In genomic region chr16:57036315-57036714, GRCh38 we compare ENCODE assay signal across 21 cellular contexts. TPM values are rescaled to one million over a fixed set of nuclear protein-coding genes. Genes with fewer than 3 reads are reported as not detected.
A peak's percentile ranks its signal among the peaks of the same experiment; 100 is the strongest.
DNase-seq lines count a peak whose midpoint lies in the region; ATAC-seq, FAIRE-seq and TF ChIP-seq lines count a peak whose summit lies in the region.
"Had no signal": no experiment of that assay in that cellular context is flagged by ENCODE, and none has a peak within 500 bp of the region (broad histone marks: within the 10 kb centered on the region; RNA-seq: fewer than 3 reads in every experiment).

No MANE protein-coding gene starts in this region.

- POLR2A ChIA-PET in OCI-LY7 (lab: Charles Lee) = interaction anchor here (1.5 to 6.6 kb wide), 2 partner anchors 14 to 26 kb away, joined by 3 to 76 read pairs; no protein-coding TSS in a partner anchor

- H3K79me2 ChIP-seq in OCI-LY7 (ENCODE audit: insufficient read depth, low read depth, low read length) = no peaks in the 10 kb centered on the region; the same call in 1 of the 2 replicates
- no peaks in the 10 kb centered on the region for H3K79me2 ChIP-seq in astrocyte (ENCODE audit: insufficient read depth, low read length)

- H3K4me1 ChIP-seq in OCI-LY7 (ENCODE audit: insufficient read depth, low read length, poor library complexity, severe bottlenecking) (peaks cover 75% of the 10 kb centered on the region), astrocyte (ENCODE audit: insufficient read depth, low read length) (peaks cover 11% of the 10 kb centered on the region)
- H3K4me1 ChIP-seq: sigmoid colon had no signal

- H2AFZ ChIP-seq in OCI-LY7 (ENCODE audit: low read length) = no peak overlapping the region
- no peak overlapping the region for H2AFZ ChIP-seq in astrocyte (ENCODE audit: low read depth, low read length)
- H2AFZ ChIP-seq: PC-9 had no signal

- H3K4me2 ChIP-seq in OCI-LY7 (ENCODE audit: low read length) = no peak overlapping the region
- H3K4me2 ChIP-seq in astrocyte (ENCODE audit: low read length) = no peak overlapping the region
- H3K4me2 ChIP-seq: PC-9 had no signal

- FAIRE-seq in astrocyte (lab: Jason Lieb, UNC) = no peak
- FAIRE-seq: urothelium cell line had no signal

- BruUV-seq in OCI-LY7 (replicated peaks; lab: Mats Ljungman, UMichigan) = no TSS peak

- H3K4me1 Mint-ChIP-seq in activated T-cell treated with anti-CD3 and anti-CD28 coated beads, Interleukin-2, amount 50 U/mL, for 24 hours (ENCODE audit: low read depth) = peaks cover 88% of the 10 kb centered on the region
- H3K4me1 Mint-ChIP-seq in astrocyte (ENCODE audit: low read depth, unreplicated experiment) = peaks cover 22% of the 10 kb centered on the region
- peaks cover 39 to 74% of the 10 kb centered on the region in 2 donors for H3K4me1 Mint-ChIP-seq in stimulated activated naive B cell treated with anti-CD40 and anti-IgM and Interleukin-4, amounts not matched to agents 10 μg/mL and 1 μg/mL and 100 μg/mL, for 72 hours

- H3K36me3 Mint-ChIP-seq in activated T-cell treated with anti-CD3 and anti-CD28 coated beads, Interleukin-2, amount 50 U/mL, for 24 hours (ENCODE audit: low read depth) = peaks cover 93% of the 10 kb centered on the region
- H3K36me3 Mint-ChIP-seq in astrocyte (ENCODE audit: low read depth, unreplicated experiment) = peaks cover 32% of the 10 kb centered on the region
- peaks cover 63 to 86% of the 10 kb centered on the region in 2 donors for H3K36me3 Mint-ChIP-seq in stimulated activated naive B cell treated with anti-CD40 and anti-IgM and Interleukin-4, amounts not matched to agents 10 μg/mL and 1 μg/mL and 100 μg/mL, for 72 hours

- peaks cover 74% of the 10 kb centered on the region for H3K36me3 ChIP-seq in OCI-LY7 (ENCODE audit: insufficient read depth, low read length)
- peaks cover 3% of the 10 kb centered on the region for H3K36me3 ChIP-seq in astrocyte (ENCODE audit: insufficient read depth, low read length)

- H3K4me3 Mint-ChIP-seq in activated T-cell treated with anti-CD3 and anti-CD28 coated beads, Interleukin-2, amount 50 U/mL, for 24 hours = no peak overlapping the region
- H3K4me3 Mint-ChIP-seq in astrocyte (ENCODE audit: unreplicated experiment) = no peak overlapping the region
- H3K4me3 Mint-ChIP-seq in stimulated activated naive B cell treated with anti-CD40 and anti-IgM and Interleukin-4, amounts not matched to agents 10 μg/mL and 1 μg/mL and 100 μg/mL, for 72 hours = no peak overlapping the region
- H3K4me3 Mint-ChIP-seq: naive B cell had no signal

- no peaks in the 10 kb centered on the region for H3K9me3 ChIP-seq in OCI-LY7 (ENCODE audit: low read length)
- H3K9me3 ChIP-seq in astrocyte (ENCODE audit: insufficient read depth, low read depth, low read length) = no peaks in the 10 kb centered on the region
- H3K9me3 ChIP-seq: adrenal gland, sigmoid colon had no signal

- no peak overlapping the region for H3K9ac ChIP-seq in astrocyte (ENCODE audit: low read length)

- H3K4me3 ChIP-seq in OCI-LY7 (ENCODE audit: low read depth, low read length, poor library complexity, severe bottlenecking) (no peak overlapping the region), astrocyte (ENCODE audit: insufficient read depth, low read depth, low read length) (no peak overlapping the region)
- H3K4me3 ChIP-seq: adrenal gland, dorsolateral prefrontal cortex, PC-9, sigmoid colon had no signal

- H3K27ac ChIP-seq in OCI-LY7 (ENCODE audit: low read depth, low read length, poor library complexity, severe bottlenecking) = peak overlapping the region; percentile 98
- no peak overlapping the region for H3K27ac ChIP-seq in astrocyte (ENCODE audit: low read depth, low read length)
- H3K27ac ChIP-seq: adrenal gland, dorsolateral prefrontal cortex, PC-9, sigmoid colon had no signal

- no peaks in the 10 kb centered on the region for H3K27me3 ChIP-seq in astrocyte (ENCODE audit: insufficient read depth, low read length)
- H3K27me3 ChIP-seq: adrenal gland, dorsolateral prefrontal cortex, sigmoid colon had no signal

- TF ChIP-seq CTCF in OCI-LY7 (conservative IDR thresholded peaks at IDR 0.05; ENCODE audit: low read length) (no peak), astrocyte (IDR thresholded peaks at IDR 0.05; ENCODE audit: insufficient read depth, low read depth, low read length) (no peak)

- no peak for ATAC-seq in stimulated activated naive B cell treated with anti-CD40 and anti-IgM and Interleukin-4, amounts not matched to agents 10 μg/mL and 1 μg/mL and 100 μg/mL, for 72 hours (replicated peaks)
- ATAC-seq in HG02678 (IDR thresholded peaks at IDR 0.05; ENCODE audit: unreplicated experiment) = no peak

- CTCF ChIA-PET in OCI-LY7 (lab: Charles Lee; ENCODE audit: unreplicated experiment) = no interaction called here

- H4K20me1 ChIP-seq in OCI-LY7 (ENCODE audit: insufficient read depth, low read length) (no peaks in the 10 kb centered on the region), astrocyte (ENCODE audit: insufficient read depth, low read length) (no peaks in the 10 kb centered on the region)

- no peaks in the 10 kb centered on the region for H3K9me2 ChIP-seq in OCI-LY7 (ENCODE audit: insufficient read depth, low read length)

- H3K9me3 Mint-ChIP-seq in activated T-cell treated with anti-CD3 and anti-CD28 coated beads, Interleukin-2, amount 50 U/mL, for 24 hours = no peaks in the 10 kb centered on the region
- H3K9me3 Mint-ChIP-seq in astrocyte (ENCODE audit: unreplicated experiment) = peaks cover 8% of the 10 kb centered on the region
- H3K9me3 Mint-ChIP-seq in stimulated activated naive B cell treated with anti-CD40 and anti-IgM and Interleukin-4, amounts not matched to agents 10 μg/mL and 1 μg/mL and 100 μg/mL, for 72 hours = peaks cover 0 to 4% of the 10 kb centered on the region in 2 donors

- no peaks in the 10 kb centered on the region for H3K27me3 Mint-ChIP-seq in activated T-cell treated with anti-CD3 and anti-CD28 coated beads, Interleukin-2, amount 50 U/mL, for 24 hours
- peaks cover 9% of the 10 kb centered on the region for H3K27me3 Mint-ChIP-seq in astrocyte (ENCODE audit: low read depth, unreplicated experiment)
- no peaks in the 10 kb centered on the region for H3K27me3 Mint-ChIP-seq in stimulated activated naive B cell treated with anti-CD40 and anti-IgM and Interleukin-4, amounts not matched to agents 10 μg/mL and 1 μg/mL and 100 μg/mL, for 72 hours
- H3K27me3 Mint-ChIP-seq: naive B cell had no signal

- H3K27ac Mint-ChIP-seq in activated T-cell treated with anti-CD3 and anti-CD28 coated beads, Interleukin-2, amount 50 U/mL, for 24 hours = peak overlapping the region; percentile 96
- peak overlapping the region; percentile 26 for H3K27ac Mint-ChIP-seq in astrocyte (ENCODE audit: unreplicated experiment)
- peak overlapping the region; percentile 76 for H3K27ac Mint-ChIP-seq in stimulated activated naive B cell treated with anti-CD40 and anti-IgM and Interleukin-4, amounts not matched to agents 10 μg/mL and 1 μg/mL and 100 μg/mL, for 72 hours

- intact Hi-C loops in OCI-LY7 (cut with micrococcal nuclease; ENCODE audit: unreplicated experiment) = no loop called here

- no peak for DNase-seq in activated T-cell treated with anti-CD3 and anti-CD28 coated beads, Interleukin-2, amount 50 U/mL, for 24 hours
- DNase-seq in activated T-cell treated with anti-CD3 and anti-CD28 coated beads, Interleukin-2, amount 50 U/mL, for 48 hours = no peak
- no peak for DNase-seq in OCI-LY7 (ENCODE audit: low spot score)
- no peak for DNase-seq in astrocyte (ENCODE audit: low read depth)
- DNase-seq in stimulated activated naive B cell treated with anti-CD40 and anti-IgM and Interleukin-4, amounts not matched to agents 10 μg/mL and 1 μg/mL and 100 μg/mL, for 72 hours = no peak
- no peak for DNase-seq in AG20443 (ENCODE audit: low spot score)
- no peak for DNase-seq in kidney glomerular epithelial cell (lab: John Stamatoyannopoulos, UW)
- DNase-seq: adrenal gland, DND-41, dorsolateral prefrontal cortex, erythroblast, foreskin melanocyte, mesenchymal stem cell, naive B cell, NCI-H1694, NCI-H774, PC-9, SIG-M5, sigmoid colon had no signal

RNA-seq across cellular contexts. Expression of gene NLRC5, which starts 47.0 kb away (rescaled TPM):
- 156 and 199 TPM in 2 replicates for total RNA-seq in OCI-LY7 (2014; rRNA removed; shearing (Covaris generic))
- 305 and 310 TPM in 2 replicates for total RNA-seq in OCI-LY7 (2022)
- total RNA-seq in astrocyte = 29.9 and 33.1 TPM in 2 replicates

RNA-seq across cellular contexts. Expression of gene CPNE2, which starts 56.1 kb away (rescaled TPM):
- 44.7 and 44.8 TPM in 2 replicates for total RNA-seq in OCI-LY7 (2014; rRNA removed; shearing (Covaris generic))
- total RNA-seq in OCI-LY7 (2022) (14.4 and 25.7 TPM in 2 replicates), astrocyte (17.0 and 19.3 TPM in 2 replicates)

Comparison
In these comparisons a context has a peak if more than half of its experiments do, and no peak if none do; other contexts are left out.
1. H3K27ac Mint-ChIP-seq: peak in every context shown above with its lines; median percentile 96 in activated T-cell treated with anti-CD3 and anti-CD28 coated beads, Interleukin-2, amount 50 U/mL, for 24 hours; 76 in stimulated activated naive B cell treated with anti-CD40 and anti-IgM and Interleukin-4, amounts not matched to agents 10 μg/mL and 1 μg/mL and 100 μg/mL, for 72 hours; 26 in astrocyte.